20 cellular contexts compared by ENCODE assay signal in the genomic region with DNA sequence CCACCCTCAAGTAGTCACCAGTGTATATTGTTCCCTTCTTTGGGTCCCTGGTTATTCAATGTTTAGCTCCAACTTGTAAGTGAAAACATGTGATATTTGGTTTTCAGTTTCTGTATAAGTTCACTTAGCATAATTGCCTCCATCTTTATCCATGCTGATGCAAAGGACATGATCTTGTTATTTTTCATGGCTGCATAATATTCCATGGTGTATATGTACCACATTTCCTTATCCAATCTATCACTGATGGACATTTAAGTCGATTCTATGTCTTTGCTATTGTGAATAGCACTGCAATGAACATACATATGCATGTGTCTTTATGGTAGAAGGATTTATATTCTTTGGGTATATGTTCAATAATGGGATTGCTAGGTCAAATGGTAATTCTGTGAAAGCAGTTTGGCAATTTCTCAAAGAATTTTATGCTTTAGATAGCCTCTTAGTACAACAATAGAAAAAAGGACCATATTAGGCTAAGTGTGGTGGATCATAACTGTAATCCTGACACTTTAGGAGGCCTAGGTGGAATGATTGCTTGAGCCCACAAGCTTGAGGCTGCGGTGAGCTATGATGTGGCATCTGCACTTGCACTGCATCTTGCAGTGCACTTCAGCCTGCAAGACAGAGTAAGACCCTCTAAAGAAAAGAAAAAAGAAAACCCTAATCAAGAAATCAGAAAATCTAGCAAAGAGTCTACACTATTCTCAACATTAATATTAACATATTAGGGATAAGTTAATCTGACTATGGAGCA.
DNase-seq lines count a peak whose midpoint lies in the region; ATAC-seq, FAIRE-seq and TF ChIP-seq lines count a peak whose summit lies in the region.
"Had no signal": no experiment of that assay in that cellular context is flagged by ENCODE, and none has a peak within 500 bp of the region (broad histone marks: within the 10 kb centered on the region; RNA-seq: fewer than 3 reads in every experiment).

No MANE protein-coding gene starts in this region.

- H4K20me1 ChIP-seq in Loucy (ENCODE audit: insufficient read depth, low read length, poor library complexity, severe bottlenecking), result no peaks in the 10 kb centered on the region
- no peaks in the 10 kb centered on the region for H4K20me1 ChIP-seq in K562 (replicated peaks; ENCODE audit: control insufficient read depth, insufficient read depth, low read length)
- H4K20me1 ChIP-seq in hepatocyte (ENCODE audit: insufficient read depth, poor library complexity, severe bottlenecking), result no peaks in the 10 kb centered on the region

- H3K27ac Mint-ChIP-seq in activated naive CD4-positive, alpha-beta T cell treated with anti-CD3 and anti-CD28 coated beads for 36 hours, result no peak overlapping the region
- H3K27ac Mint-ChIP-seq: CD8-positive, alpha-beta T cell; H9; HFFc6 had no signal

- no peak for ATAC-seq in K562
- ATAC-seq in heart left ventricle, result no peak
- no peak for ATAC-seq in GM18498 (IDR thresholded peaks at IDR 0.05; ENCODE audit: unreplicated experiment)
- ATAC-seq: CD8-positive, alpha-beta T cell; HCT116 had no signal

- no TSS peak for BruUV-seq in K562 (replicated peaks; lab: Mats Ljungman, UMichigan)

- H3K4me3 Mint-ChIP-seq in activated naive CD4-positive, alpha-beta T cell treated with anti-CD3 and anti-CD28 coated beads for 36 hours, result no peak overlapping the region
- H3K4me3 Mint-ChIP-seq: CD8-positive, alpha-beta T cell; H9; HFFc6 had no signal

- H3K4me3 ChIP-seq in HEK293 (ENCODE audit: low read depth, low read length), result no peak overlapping the region
- H3K4me3 ChIP-seq in Loucy (ENCODE audit: low read length, poor library complexity, severe bottlenecking), result peak overlapping the region; percentile 52
- H3K4me3 ChIP-seq in K562, result no peak overlapping the region
- no peak overlapping the region for H3K4me3 ChIP-seq in hepatocyte
- no peak overlapping the region for H3K4me3 ChIP-seq in left ventricle myocardium inferior
- no peak overlapping the region for H3K4me3 ChIP-seq in heart left ventricle
- H3K4me3 ChIP-seq: GM23248 had no signal

- no peaks in the 10 kb centered on the region for H3F3A ChIP-seq in Loucy (ENCODE audit: low read depth)

- WGBS in K562 (ENCODE audit: insufficient coverage, low coverage, missing lambda C conversion rate), result 5% methylated on average over 2 of the region's 2 CpGs
- 75% methylated on average over 2 of the region's 2 CpGs for WGBS in hepatocyte (ENCODE audit: low lambda C conversion rate, missing lambda C conversion rate)
- WGBS in heart left ventricle, 4 donors, result 66 to 73% (median 68%) methylated on average over 2 of the region's 2 CpGs

- no peaks in the 10 kb centered on the region for H3K9me1 ChIP-seq in K562 (ENCODE audit: control insufficient read depth, insufficient read depth, low read length)

- TF ChIP-seq CTCF in HEK293 (tag by site-specific recombination; IDR thresholded peaks at IDR 0.05), result no peak
- TF ChIP-seq CTCF in Loucy (conservative IDR thresholded peaks at IDR 0.05; ENCODE audit: low read length), result no peak
- TF ChIP-seq CTCF in K562 (IDR thresholded peaks at IDR 0.05 in 2 of 3, conservative IDR thresholded peaks at IDR 0.05 in 1 of 3; ENCODE audit: insufficient read depth in 2 of 3, low read depth in 1 of 3, low read length in 3 of 3), result no peak
- TF ChIP-seq CTCF in hepatocyte (IDR thresholded peaks at IDR 0.05; ENCODE audit: poor library complexity), result no peak
- no peak for TF ChIP-seq CTCF in left ventricle myocardium inferior (IDR thresholded peaks at IDR 0.05; ENCODE audit: borderline replicate concordance)
- TF ChIP-seq CTCF in heart left ventricle (IDR thresholded peaks at IDR 0.05), result no peak

- in situ Hi-C loops in K562 (cut with MboI), result no loop called here

- POLR2A ChIA-PET in HEK293 (lab: Yijun Ruan, JAX), result no interaction called here
- POLR2A ChIA-PET in K562 (lab: Yijun Ruan, JAX), result no interaction called here

- no peak for TF ChIP-seq EP300 in K562 (IDR thresholded peaks at IDR 0.05; ENCODE audit: low read length)

- H3K36me3 Mint-ChIP-seq in activated naive CD4-positive, alpha-beta T cell treated with anti-CD3 and anti-CD28 coated beads for 36 hours (ENCODE audit: low read depth), result no peaks in the 10 kb centered on the region
- H3K36me3 Mint-ChIP-seq: CD8-positive, alpha-beta T cell had no signal

- no peak for FAIRE-seq in K562 (lab: Jason Lieb, UNC)
- FAIRE-seq: GM12891, GM19239 had no signal

- H2AFZ ChIP-seq in Loucy (ENCODE audit: low read length) (peak overlapping the region; percentile 93), K562 (ENCODE audit: low read depth, low read length) (no peak overlapping the region), hepatocyte (peak overlapping the region; percentile 8)
- H2AFZ ChIP-seq: GM23248 had no signal

- H3K27me3 Mint-ChIP-seq in activated naive CD4-positive, alpha-beta T cell treated with anti-CD3 and anti-CD28 coated beads for 36 hours (ENCODE audit: low read depth), result no peaks in the 10 kb centered on the region

- H3K27me3 ChIP-seq in Loucy (ENCODE audit: insufficient read depth, low read length, poor library complexity, severe bottlenecking) (no peaks in the 10 kb centered on the region), K562 (ENCODE audit: control insufficient read depth in 2 of 2, insufficient read depth in 2 of 2, low read length in 2 of 2) (no peaks in the 10 kb centered on the region), hepatocyte (no peaks in the 10 kb centered on the region), left ventricle myocardium inferior (ENCODE audit: low read depth) (no peaks in the 10 kb centered on the region), heart left ventricle (no peaks in the 10 kb centered on the region)

- DNase-seq in K562 (ENCODE audit: extremely low read depth in 1 of 4, low spot score in 3 of 4) (no peak), hepatocyte (ENCODE audit: low spot score) (no peak), left ventricle myocardium inferior (no peak), heart left ventricle (no peak)
- DNase-seq in activated naive CD4-positive, alpha-beta T cell treated with anti-CD3 and anti-CD28 coated beads for 36 hours, result no peak
- DNase-seq: C1 segment of cervical spinal cord; Caco-2; CD8-positive, alpha-beta T cell; DMS153; DMS79; GF-D8; GM23248; H9; HFFc6 had no signal

- intact Hi-C loops in K562 (cut with micrococcal nuclease) (no loop called here), left ventricle myocardium inferior (cut with micrococcal nuclease) (no loop called here), heart left ventricle (cut with DNase I) (no loop called here)
- intact Hi-C loops in activated naive CD4-positive, alpha-beta T cell treated with anti-CD3 and anti-CD28 coated beads for 36 hours (cut with micrococcal nuclease), result no loop called here

- CTCF ChIA-PET in HEK293 (lab: Yijun Ruan, JAX) (no interaction called here), K562 (lab: Yijun Ruan, JAX; ENCODE audit: low intra/inter-chr PET ratio) (no interaction called here)
- CTCF ChIA-PET in activated naive CD4-positive, alpha-beta T cell treated with anti-CD3 and anti-CD28 coated beads for 36 hours (lab: Charles Lee), result no interaction called here

- H3K4me1 ChIP-seq in HEK293 (ENCODE audit: control insufficient read depth, insufficient read depth, low read length), result no peaks in the 10 kb centered on the region
- peaks cover 7% of the 10 kb centered on the region for H3K4me1 ChIP-seq in Loucy (ENCODE audit: insufficient read depth, low read length, poor library complexity, severe bottlenecking)
- H3K4me1 ChIP-seq in K562 (replicated peaks in 1 of 2; ENCODE audit: control insufficient read depth in 2 of 2, insufficient read depth in 2 of 2, low read length in 2 of 2), result no peaks in the 10 kb centered on the region
- H3K4me1 ChIP-seq in hepatocyte (ENCODE audit: insufficient read depth), result no peaks in the 10 kb centered on the region
- H3K4me1 ChIP-seq in left ventricle myocardium inferior, result no peaks in the 10 kb centered on the region
- no peaks in the 10 kb centered on the region for H3K4me1 ChIP-seq in heart left ventricle
- H3K4me1 ChIP-seq: Caco-2 had no signal

- peaks cover 13% of the 10 kb centered on the region for H3K9me3 Mint-ChIP-seq in activated naive CD4-positive, alpha-beta T cell treated with anti-CD3 and anti-CD28 coated beads for 36 hours

- no peaks in the 10 kb centered on the region for H3K4me1 Mint-ChIP-seq in activated naive CD4-positive, alpha-beta T cell treated with anti-CD3 and anti-CD28 coated beads for 36 hours (ENCODE audit: low read depth)

- H3K9me3 ChIP-seq in HEK293 (ENCODE audit: control insufficient read depth, insufficient read depth, low read depth, low read length) (no peaks in the 10 kb centered on the region), Loucy (ENCODE audit: insufficient read depth, low read depth, low read length) (no peaks in the 10 kb centered on the region), K562 (replicated peaks; ENCODE audit: control insufficient read depth, insufficient read depth, low read depth, low read length) (no peaks in the 10 kb centered on the region), hepatocyte (ENCODE audit: low read depth) (no peaks in the 10 kb centered on the region), left ventricle myocardium inferior (replicated peaks) (peaks cover 5% of the 10 kb centered on the region), heart left ventricle (peaks cover 0 to 7% (median 0%) of the 10 kb centered on the region in 12 donors)
- H3K9me3 ChIP-seq: Caco-2 had no signal

- H3K79me2 ChIP-seq in Loucy (ENCODE audit: insufficient read depth, low read length) (no peaks in the 10 kb centered on the region), K562 (ENCODE audit: control insufficient read depth, insufficient read depth, low read length) (no peaks in the 10 kb centered on the region), hepatocyte (no peaks in the 10 kb centered on the region)

- H3K27ac ChIP-seq in HEK293 (ENCODE audit: extremely low read depth, low read depth, low read length), result no peak overlapping the region
- no peak overlapping the region for H3K27ac ChIP-seq in K562 (ENCODE audit: extremely low read depth, low read depth, low read length)
- H3K27ac ChIP-seq in hepatocyte, result no peak overlapping the region
- H3K27ac ChIP-seq in left ventricle myocardium inferior (replicated peaks), result no peak overlapping the region
- H3K27ac ChIP-seq in heart left ventricle, result no peak overlapping the region
- H3K27ac ChIP-seq: GM23248 had no signal

- H3K9me2 ChIP-seq in Loucy (replicated peaks; ENCODE audit: low read depth, low read length), result no peaks in the 10 kb centered on the region
- H3K9me2 ChIP-seq in hepatocyte (replicated peaks; ENCODE audit: insufficient read depth), result no peaks in the 10 kb centered on the region

- H3K36me3 ChIP-seq in HEK293 (ENCODE audit: control insufficient read depth in 2 of 2, insufficient read depth in 1 of 2, low read length in 2 of 2) (no peaks in the 10 kb centered on the region), Loucy (ENCODE audit: insufficient read depth, low read length) (no peaks in the 10 kb centered on the region), K562 (ENCODE audit: control insufficient read depth, insufficient read depth, low read length) (no peaks in the 10 kb centered on the region), hepatocyte (replicated peaks; ENCODE audit: insufficient read depth, low read depth) (no peaks in the 10 kb centered on the region), left ventricle myocardium inferior (no peaks in the 10 kb centered on the region), heart left ventricle (no peaks in the 10 kb centered on the region)

- peak overlapping the region; percentile 60 for H3K4me2 ChIP-seq in Loucy (ENCODE audit: low read depth, low read length, poor library complexity, severe bottlenecking)
- H3K4me2 ChIP-seq in K562 (ENCODE audit: insufficient read depth, low read length), result no peak overlapping the region
- H3K4me2 ChIP-seq in hepatocyte, result no peak overlapping the region

- TF ChIP-seq RAD21 in K562 (CRISPR knock-in tag; conservative IDR thresholded peaks at IDR 0.05 in 1 of 2, IDR thresholded peaks at IDR 0.05 in 1 of 2), result no peak

- H3K9ac ChIP-seq in Loucy (ENCODE audit: low read depth, low read length, poor library complexity, severe bottlenecking) (peak overlapping the region; percentile 9), K562 (ENCODE audit: insufficient read depth in 1 of 2, low read depth in 2 of 2, low read length in 2 of 2) (no peak overlapping the region)
- H3K9ac ChIP-seq: GM23248 had no signal

- TF ChIP-seq POLR2A in K562 (conservative IDR thresholded peaks at IDR 0.05) (no peak), heart left ventricle (IDR thresholded peaks at IDR 0.05) (no peak)
